ENCODE assay signal across 10 cellular contexts in genomic region chr12:94704452-94704871, GRCh38. TPM values are rescaled to one million over a fixed set of nuclear protein-coding genes. Genes with fewer than 3 reads are reported as not detected.
DNase-seq lines count a peak whose midpoint lies in the region; ATAC-seq and TF ChIP-seq lines count a peak whose summit lies in the region.
"Had no signal": no experiment of that assay in that cellular context is flagged by ENCODE, and none has a peak within 500 bp of the region (broad histone marks: within the 10 kb centered on the region; RNA-seq: fewer than 3 reads in every experiment).

No MANE protein-coding gene starts in this region.

- intact Hi-C loops in stomach (cut with DNase I; ENCODE audit: low total_unique reads), result no loop called here

- no peak for TF ChIP-seq POLR2A in stomach (IDR thresholded peaks at IDR 0.05)

- H3K27me3 ChIP-seq in SJSA1 (replicated peaks) (no peaks in the 10 kb centered on the region), stomach (no peaks in the 10 kb centered on the region)
- H3K27me3 ChIP-seq: BLaER1 had no signal

- H3K9me3 ChIP-seq in SJSA1 (replicated peaks) (no peaks in the 10 kb centered on the region), stomach (no peaks in the 10 kb centered on the region)
- H3K9me3 ChIP-seq: BLaER1 had no signal

- no peak for ATAC-seq in HG02938 (IDR thresholded peaks at IDR 0.05; ENCODE audit: unreplicated experiment)
- ATAC-seq in GM21737 (IDR thresholded peaks at IDR 0.05; ENCODE audit: unreplicated experiment), result no peak

- H3K4me1 ChIP-seq in SJSA1 (replicated peaks), result peaks cover 9% of the 10 kb centered on the region
- H3K4me1 ChIP-seq in stomach, result peaks cover 14 to 46% (median 35%) of the 10 kb centered on the region in 4 donors

- DNase-seq in NCI-H2107 treated with DMSO at 0.1 percent for 48 hours (lab: John Stamatoyannopoulos, UW; ENCODE audit: unreplicated experiment), result peak; percentile 23
- DNase-seq in NCI-H2107 (lab: John Stamatoyannopoulos, UW), result no peak
- peak; percentile 65 to 77 for DNase-seq in SJSA1 (ENCODE audit: low read depth in 1 of 2, low spot score in 2 of 2)
- peak; percentile 38 for DNase-seq in hepatic stellate cell (ENCODE audit: low spot score)
- peak; percentile 51 for DNase-seq in stomach
- DNase-seq in DMS79 treated with DMSO at 0.1 percent for 48 hours (lab: John Stamatoyannopoulos, UW), result no peak

- TF ChIP-seq CTCF in stomach (IDR thresholded peaks at IDR 0.05), result no peak

- 6 to 39% (median 15%) methylated on average over 4 of the region's 4 CpGs for WGBS in stomach, 5 donors

- H3K36me3 ChIP-seq in SJSA1, result no peaks in the 10 kb centered on the region
- no peaks in the 10 kb centered on the region for H3K36me3 ChIP-seq in stomach
- H3K36me3 ChIP-seq: BLaER1 had no signal

- TF ChIP-seq EP300 in stomach (IDR thresholded peaks at IDR 0.05), result no peak

- H3K4me3 ChIP-seq in SJSA1, result no peak overlapping the region
- H3K4me3 ChIP-seq in stomach, result no peak overlapping the region
- H3K4me3 ChIP-seq: BLaER1 had no signal

- H3K27ac ChIP-seq in SJSA1 (no peak overlapping the region), stomach (peak overlapping the region; percentile 0 to 48 (median 35))
- H3K27ac ChIP-seq: BLaER1, HL-60 had no signal

RNA-seq across cellular contexts. Expression of gene TMCC3, which starts 54.1 kb away (rescaled TPM):
- total RNA-seq in SJSA1 (2014; rRNA removed; shearing (Covaris generic)), result 0.81 and 1.9 TPM in 2 replicates
- total RNA-seq in stomach, result 10 to 100 TPM in 2 of 5 donors, 1 to 10 TPM in 2, under 1 TPM in 1; 0.58 to 14.3 (median 9.0) TPM
- polyA plus RNA-seq in stomach, result 1 to 10 TPM; 2.1 to 4.3 (median 2.1) TPM

Comparison
In these comparisons a context has a peak if more than half of its experiments do, and no peak if none do; other contexts are left out.
1. DNase-seq: peak in NCI-H2107 treated with DMSO at 0.1 percent for 48 hours (single experiment), SJSA1 (2 of 2), hepatic stellate cell (single experiment) and stomach (single experiment); none in NCI-H2107 (single experiment) and DMS79 treated with DMSO at 0.1 percent for 48 hours (single experiment).